10 cellular contexts compared by ENCODE assay signal in genomic region chr5:82347213-82347947, GRCh38.
DNase-seq lines count a peak whose midpoint lies in the region; ATAC-seq and TF ChIP-seq lines count a peak whose summit lies in the region.
"Had no signal": no experiment of that assay in that cellular context is flagged by ENCODE, and none has a peak within 500 bp of the region (broad histone marks: within the 10 kb centered on the region; RNA-seq: fewer than 3 reads in every experiment).

No MANE protein-coding gene starts in this region.

- H3K4me1 Mint-ChIP-seq in activated CD4-positive, alpha-beta T cell treated with anti-CD3 and anti-CD28 coated beads, Interleukin-2, amount 10 ng/mL, durations not matched to agents 7 days and 5 days, result peaks cover 25% of the 10 kb centered on the region
- H3K4me1 Mint-ChIP-seq in progenitor cell of endocrine pancreas (ENCODE audit: low read depth), result peaks cover 23% of the 10 kb centered on the region
- no peaks in the 10 kb centered on the region for H3K4me1 Mint-ChIP-seq in stimulated activated memory B cell treated with anti-CD40 and anti-IgM and Interleukin-4, amounts not matched to agents 10 μg/mL and 1 μg/mL and 100 μg/mL, for 72 hours

- no peak overlapping the region for H3K4me3 Mint-ChIP-seq in activated CD4-positive, alpha-beta T cell treated with anti-CD3 and anti-CD28 coated beads, Interleukin-2, amount 10 ng/mL, durations not matched to agents 7 days and 5 days
- H3K4me3 Mint-ChIP-seq in progenitor cell of endocrine pancreas (ENCODE audit: low read depth), result no peak overlapping the region
- no peak overlapping the region for H3K4me3 Mint-ChIP-seq in stimulated activated memory B cell treated with anti-CD40 and anti-IgM and Interleukin-4, amounts not matched to agents 10 μg/mL and 1 μg/mL and 100 μg/mL, for 72 hours

- ATAC-seq in lower lobe of right lung, result peak in 1 of 2 donors; percentile 23
- ATAC-seq in upper lobe of left lung (ENCODE audit: low FRiP score in 2 of 2), result peak in 1 of 2 donors; percentile 18
- ATAC-seq in stimulated activated memory B cell treated with anti-CD40 and anti-IgM and Interleukin-4, amounts not matched to agents 10 μg/mL and 1 μg/mL and 100 μg/mL, for 72 hours, result no peak

- no peak for TF ChIP-seq CTCF in choroid plexus epithelial cell (conservative IDR thresholded peaks at IDR 0.05; ENCODE audit: low read depth, low read length)
- TF ChIP-seq CTCF in lower lobe of right lung (IDR thresholded peaks at IDR 0.05), result no peak
- no peak for TF ChIP-seq CTCF in upper lobe of left lung (IDR thresholded peaks at IDR 0.05)
- no peak for TF ChIP-seq CTCF in progenitor cell of endocrine pancreas (IDR thresholded peaks at IDR 0.05; ENCODE audit: unreplicated experiment)

- WGBS in upper lobe of left lung, 2 donors, result 48 to 67% methylated on average over 8 to 12 of the region's 12 CpGs

- H3K27me3 Mint-ChIP-seq in activated CD4-positive, alpha-beta T cell treated with anti-CD3 and anti-CD28 coated beads, Interleukin-2, amount 10 ng/mL, durations not matched to agents 7 days and 5 days, result no peaks in the 10 kb centered on the region
- peaks cover 32% of the 10 kb centered on the region for H3K27me3 Mint-ChIP-seq in progenitor cell of endocrine pancreas
- H3K27me3 Mint-ChIP-seq in stimulated activated memory B cell treated with anti-CD40 and anti-IgM and Interleukin-4, amounts not matched to agents 10 μg/mL and 1 μg/mL and 100 μg/mL, for 72 hours, result peaks cover 1% of the 10 kb centered on the region

- no peak for TF ChIP-seq EP300 in upper lobe of left lung (IDR thresholded peaks at IDR 0.05)

- no peak overlapping the region for H3K4me3 ChIP-seq in choroid plexus epithelial cell (ENCODE audit: low read depth, low read length)
- no peak overlapping the region for H3K4me3 ChIP-seq in lower lobe of right lung
- H3K4me3 ChIP-seq in upper lobe of left lung, result no peak overlapping the region

- no peaks in the 10 kb centered on the region for H3K27me3 ChIP-seq in lower lobe of right lung (ENCODE audit: low read depth)
- H3K27me3 ChIP-seq in upper lobe of left lung, result no peaks in the 10 kb centered on the region
- H3K27me3 ChIP-seq: neutrophil had no signal

- TF ChIP-seq POLR2A in upper lobe of left lung (IDR thresholded peaks at IDR 0.05), result no peak

- H3K36me3 Mint-ChIP-seq in activated CD4-positive, alpha-beta T cell treated with anti-CD3 and anti-CD28 coated beads, Interleukin-2, amount 10 ng/mL, durations not matched to agents 7 days and 5 days (ENCODE audit: low read depth), result no peaks in the 10 kb centered on the region
- H3K36me3 Mint-ChIP-seq in progenitor cell of endocrine pancreas (ENCODE audit: insufficient read depth), result no peaks in the 10 kb centered on the region
- no peaks in the 10 kb centered on the region for H3K36me3 Mint-ChIP-seq in stimulated activated memory B cell treated with anti-CD40 and anti-IgM and Interleukin-4, amounts not matched to agents 10 μg/mL and 1 μg/mL and 100 μg/mL, for 72 hours

- H3K4me1 ChIP-seq in lower lobe of right lung (peaks cover 19% of the 10 kb centered on the region), upper lobe of left lung (peaks cover 5 to 8% (median 7%) of the 10 kb centered on the region in 4 donors)

- H3K36me3 ChIP-seq in lower lobe of right lung (no peaks in the 10 kb centered on the region), upper lobe of left lung (no peaks in the 10 kb centered on the region)
- H3K36me3 ChIP-seq: neutrophil had no signal

- H3K9me3 Mint-ChIP-seq in activated CD4-positive, alpha-beta T cell treated with anti-CD3 and anti-CD28 coated beads, Interleukin-2, amount 10 ng/mL, durations not matched to agents 7 days and 5 days, result no peaks in the 10 kb centered on the region
- H3K9me3 Mint-ChIP-seq in progenitor cell of endocrine pancreas (ENCODE audit: low read depth), result no peaks in the 10 kb centered on the region
- H3K9me3 Mint-ChIP-seq in stimulated activated memory B cell treated with anti-CD40 and anti-IgM and Interleukin-4, amounts not matched to agents 10 μg/mL and 1 μg/mL and 100 μg/mL, for 72 hours, result no peaks in the 10 kb centered on the region

- CTCF ChIA-PET in activated CD4-positive, alpha-beta T cell treated with anti-CD3 and anti-CD28 coated beads, Interleukin-2, amount 10 ng/mL, durations not matched to agents 7 days and 5 days (lab: Charles Lee), result interaction anchor here (0.6 kb wide), 1 partner anchor 13 kb away, joined by 3 read pairs; no protein-coding TSS in a partner anchor

- H3K9me3 ChIP-seq in lower lobe of right lung, result no peaks in the 10 kb centered on the region
- H3K9me3 ChIP-seq in upper lobe of left lung, result no peaks in the 10 kb centered on the region
- H3K9me3 ChIP-seq: neutrophil had no signal

- no peak for DNase-seq in activated CD4-positive, alpha-beta T cell treated with anti-CD3 and anti-CD28 coated beads, Interleukin-2, amount 10 ng/mL, durations not matched to agents 7 days and 5 days
- DNase-seq in activated CD4-positive, alpha-beta T cell treated with anti-CD3 and anti-CD28 coated beads for 1 hour, result no peak
- DNase-seq in choroid plexus epithelial cell (ENCODE audit: low read depth) (peak; percentile 93), lower lobe of right lung (no peak), upper lobe of left lung (no peak), NOMO-1 treated with dmso at 0.1 percent for 144 hours (lab: John Stamatoyannopoulos, UW; ENCODE audit: unreplicated experiment) (no peak), progenitor cell of endocrine pancreas (ENCODE audit: low spot score, unreplicated experiment) (no peak)

- H3K27ac ChIP-seq in lower lobe of right lung, result peak overlapping the region; percentile 56
- H3K27ac ChIP-seq in upper lobe of left lung, result peak overlapping the region in 3 of 4 donors; percentile 31 to 44 (median 34)
- H3K27ac ChIP-seq: C4-2B, neutrophil had no signal

- H3K27ac Mint-ChIP-seq in activated CD4-positive, alpha-beta T cell treated with anti-CD3 and anti-CD28 coated beads, Interleukin-2, amount 10 ng/mL, durations not matched to agents 7 days and 5 days, result peak overlapping the region; percentile 58
- H3K27ac Mint-ChIP-seq in progenitor cell of endocrine pancreas, result no peak overlapping the region
- no peak overlapping the region for H3K27ac Mint-ChIP-seq in stimulated activated memory B cell treated with anti-CD40 and anti-IgM and Interleukin-4, amounts not matched to agents 10 μg/mL and 1 μg/mL and 100 μg/mL, for 72 hours

- intact Hi-C loops in lower lobe of right lung (cut with DNase I), result no loop called here

- POLR2A ChIA-PET in activated CD4-positive, alpha-beta T cell treated with anti-CD3 and anti-CD28 coated beads, Interleukin-2, amount 10 ng/mL, durations not matched to agents 7 days and 5 days (lab: Charles Lee), result no interaction called here
